In genomic region chr1:225652726-225653462, GRCh38 we compare ENCODE assay signal across 8 cellular contexts. TPM values are rescaled to one million over a fixed set of nuclear protein-coding genes. Genes with fewer than 3 reads are reported as not detected.
A peak's percentile ranks its signal among the peaks of the same experiment; 100 is the strongest.
DNase-seq lines count a peak whose midpoint lies in the region; ATAC-seq and TF ChIP-seq lines count a peak whose summit lies in the region.

ENAH (minus strand) TSS chr1:225653123; CDS start chr1:225652690, 433 bp downstream.

- intact Hi-C loops in lower leg skin (cut with DNase I; ENCODE audit: low total_unique reads): no loop called here

- peaks cover under 1% of the 10 kb centered on the region for H3K27me3 ChIP-seq in effector memory CD4-positive, alpha-beta T cell (replicated peaks; ENCODE audit: control insufficient read depth, insufficient read depth, low read length, poor library complexity, severe bottlenecking)

- ATAC-seq in HG02852 (IDR thresholded peaks at IDR 0.05; ENCODE audit: unreplicated experiment) (peak; percentile 68), HG02884 (IDR thresholded peaks at IDR 0.05; ENCODE audit: unreplicated experiment) (no peak)

- WGBS in lower leg skin, 2 donors: 0% methylated on average over 13 to 16 of the region's 90 CpGs

- no peaks in the 10 kb centered on the region for H3K36me3 ChIP-seq in effector memory CD4-positive, alpha-beta T cell (ENCODE audit: control insufficient read depth, insufficient read depth, low read length)

- H3K9me3 ChIP-seq in effector memory CD4-positive, alpha-beta T cell (ENCODE audit: control insufficient read depth, low read length): no peaks in the 10 kb centered on the region

- no peak for TF ChIP-seq POLR2A in lower leg skin (IDR thresholded peaks at IDR 0.05)

- peak; percentile 66 for DNase-seq in ELF-1 (ENCODE audit: low read depth, low spot score)
- DNase-seq in NCI-H2227 (lab: John Stamatoyannopoulos, UW; ENCODE audit: unreplicated experiment): peak; percentile 95
- peak; percentile 41 to 57 for DNase-seq in activated CD4-positive, alpha-beta T cell treated with anti-CD3 and anti-CD28 coated beads, Interleukin-2, amount 50 U/mL, for 48 hours
- DNase-seq in effector memory CD4-positive, alpha-beta T cell: no peak
- DNase-seq in lower leg skin (ENCODE audit: low spot score in 2 of 2): peak; percentile 66 to 95
- DNase-seq in stimulated activated CD4-positive, alpha-beta T cell treated with anti-CD3 and anti-CD28 coated beads, Interleukin-4, amount 100 ng/mL, for 24 hours: peak; percentile 32

- peak within 1 kb of the TSS; percentile 75 for H3K4me3 ChIP-seq in effector memory CD4-positive, alpha-beta T cell (ENCODE audit: insufficient read depth, low read depth, low read length, poor library complexity, severe bottlenecking)
- peak within 1 kb of the TSS; percentile 90 for H3K4me3 ChIP-seq in lower leg skin (ENCODE audit: low read depth, poor library complexity, severe bottlenecking)

- TF ChIP-seq CTCF in lower leg skin (IDR thresholded peaks at IDR 0.05): no peak

- H3K27ac ChIP-seq in effector memory CD4-positive, alpha-beta T cell (ENCODE audit: insufficient read depth, low read length, poor library complexity, severe bottlenecking): no peak within 1 kb of the TSS

- peaks cover 17% of the 10 kb centered on the region for H3K4me1 ChIP-seq in effector memory CD4-positive, alpha-beta T cell (ENCODE audit: control insufficient read depth, insufficient read depth, low read length, poor library complexity, severe bottlenecking)

RNA-seq across cellular contexts. Expression of gene ENAH, which starts in this region (rescaled TPM):
- total RNA-seq in lower leg skin: 10 to 100 TPM; 32.5 to 37.4 (median 35.2) TPM

Comparison
In these comparisons a context has a peak if more than half of its experiments do, and no peak if none do; other contexts are left out.
1. DNase-seq: peak in ELF-1 (single experiment), NCI-H2227 (single experiment), activated CD4-positive, alpha-beta T cell treated with anti-CD3 and anti-CD28 coated beads, Interleukin-2, amount 50 U/mL, for 48 hours (2 of 2), lower leg skin (2 of 2) and stimulated activated CD4-positive, alpha-beta T cell treated with anti-CD3 and anti-CD28 coated beads, Interleukin-4, amount 100 ng/mL, for 24 hours (single experiment); none in effector memory CD4-positive, alpha-beta T cell (0 of 3).